7 cellular contexts compared by ENCODE assay signal in the genomic region with DNA sequence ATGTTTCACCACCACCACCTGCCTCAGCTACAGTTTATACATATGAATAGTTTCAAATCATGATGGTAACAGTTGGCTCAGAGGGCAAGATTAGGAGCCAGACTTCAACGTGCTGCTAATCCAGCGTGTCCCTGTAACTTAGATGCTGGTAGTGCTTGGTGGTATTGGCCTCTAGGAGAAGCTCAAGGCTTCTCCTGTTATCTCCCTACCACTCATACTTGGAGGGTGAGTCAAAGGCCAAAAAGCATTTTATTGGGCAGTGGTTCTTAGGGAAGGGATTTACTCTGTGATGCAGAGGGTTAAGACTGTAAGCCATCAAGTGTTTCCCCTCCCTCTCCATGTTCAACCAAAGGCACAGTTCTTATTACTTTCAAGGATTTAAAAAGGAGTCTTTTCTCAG.
A peak's percentile ranks its signal among the peaks of the same experiment; 100 is the strongest.
DNase-seq lines count a peak whose midpoint lies in the region; ATAC-seq, FAIRE-seq and TF ChIP-seq lines count a peak whose summit lies in the region.
"Not testable (repeated sequence)": the region's sequence is repeated elsewhere in the genome, so short reads cannot be mapped to it uniquely, and the experiment has no call there.

No MANE protein-coding gene starts in this region.

- not testable (repeated sequence) for H3K36me3 Mint-ChIP-seq in astrocyte (ENCODE audit: low read depth, unreplicated experiment)

- not testable (repeated sequence) for H3K27ac ChIP-seq in A549; HCT116 (ENCODE audit: low read depth, low read length); PC-3 (ENCODE audit: low read length); astrocyte (ENCODE audit: low read depth, low read length); foreskin keratinocyte

- H3K4me3 Mint-ChIP-seq in astrocyte (ENCODE audit: unreplicated experiment) = not testable (repeated sequence)

- RAD21 ChIA-PET in HCT116 (lab: Charles Lee; ENCODE audit: low non-redundant PET in 1 of 2, low total read pairs in 2 of 2, uncharacterized antibody in 2 of 2, unreplicated experiment in 2 of 2) = not testable (repeated sequence)

- not testable (repeated sequence) for H3F3A ChIP-seq in PC-3 (ENCODE audit: low read length, unreplicated experiment)

- peak; percentile 34 to 80; a peak in 5 of 6 replicates for ATAC-seq in A549
- ATAC-seq in HCT116 = peak; percentile 75
- ATAC-seq in PC-3 = peak; percentile 83
- peak; percentile 35 for ATAC-seq in foreskin keratinocyte

- POLR2A ChIA-PET in A549 (lab: Yijun Ruan, JAX); HCT116 (lab: Charles Lee); PC-3 (lab: Charles Lee; ENCODE audit: unreplicated experiment): not testable (repeated sequence)

- no CpG with 5 or more reads among the region's 2 CpGs for WGBS in A549 (ENCODE audit: missing lambda C conversion rate)

- not testable (repeated sequence) for H3K36me3 ChIP-seq in HCT116 (ENCODE audit: control insufficient read depth in 1 of 2, insufficient read depth in 2 of 2, low read length in 2 of 2); PC-3 (ENCODE audit: low read depth, low read length); astrocyte (ENCODE audit: insufficient read depth, low read length)

- FAIRE-seq in A549 (lab: Jason Lieb, UNC) = not testable (repeated sequence)
- FAIRE-seq in GM19239 (lab: Jason Lieb, UNC) (peak; percentile 86), astrocyte (lab: Jason Lieb, UNC) (peak; percentile 99), urothelium cell line (lab: Jason Lieb, UNC) (peak; percentile 98)

- H3K4me2 ChIP-seq in A549; HCT116 (ENCODE audit: low read length); PC-3 (ENCODE audit: low read length); astrocyte (ENCODE audit: low read length): not testable (repeated sequence)

- not testable (repeated sequence) for H3K27me3 ChIP-seq in HCT116 (ENCODE audit: insufficient read depth, low read length); PC-3 (ENCODE audit: low read length); astrocyte (ENCODE audit: insufficient read depth, low read length); foreskin keratinocyte

- not testable (repeated sequence) for H3K4me1 Mint-ChIP-seq in astrocyte (ENCODE audit: low read depth, unreplicated experiment)

- not testable (repeated sequence) for H3K9me3 Mint-ChIP-seq in astrocyte (ENCODE audit: unreplicated experiment)

- not testable (repeated sequence) for H4K20me1 ChIP-seq in HCT116 (ENCODE audit: insufficient read depth); PC-3 (ENCODE audit: low read length); astrocyte (ENCODE audit: insufficient read depth, low read length)

- intact Hi-C loops in HCT116 (cut with micrococcal nuclease); PC-3 (cut with micrococcal nuclease): not testable (repeated sequence)

- not testable (repeated sequence) for TF ChIP-seq RAD21 in A549 (conservative IDR thresholded peaks at IDR 0.05 in 1 of 2, IDR thresholded peaks at IDR 0.05 in 1 of 2); HCT116 (IDR thresholded peaks at IDR 0.05; ENCODE audit: low read depth)

- H2AFZ ChIP-seq in HCT116 (ENCODE audit: low read depth, low read length, poor library complexity, severe bottlenecking); PC-3 (ENCODE audit: low read length); astrocyte (ENCODE audit: low read depth, low read length): not testable (repeated sequence)

- not testable (repeated sequence) for TF ChIP-seq EP300 in A549 (IDR thresholded peaks at IDR 0.05)

- BruUV-seq in HCT116 (replicated peaks; lab: Mats Ljungman, UMichigan); PC-3 (replicated peaks; lab: Mats Ljungman, UMichigan): not testable (repeated sequence)

- not testable (repeated sequence) for H3K9me3 ChIP-seq in A549; HCT116 (ENCODE audit: control insufficient read depth in 1 of 2, insufficient read depth in 1 of 2, low read depth in 1 of 2, low read length in 2 of 2); PC-3 (ENCODE audit: low read length); astrocyte (ENCODE audit: insufficient read depth, low read depth, low read length)

- not testable (repeated sequence) for H3K4me3 ChIP-seq in A549; HCT116 (replicated peaks in 1 of 2; ENCODE audit: low read depth in 1 of 2, low read length in 2 of 2); PC-3 (ENCODE audit: low read length); astrocyte (ENCODE audit: insufficient read depth, low read depth, low read length)

- DNase-seq in A549 (ENCODE audit: low read depth in 1 of 2, low spot score in 1 of 2); GM19239 (ENCODE audit: insufficient read length, low spot score); HCT116 (ENCODE audit: low read depth, low spot score); PC-3; astrocyte (ENCODE audit: low read depth); foreskin keratinocyte; urothelium cell line (ENCODE audit: low spot score): not testable (repeated sequence)

- H3K79me2 ChIP-seq in HCT116 (ENCODE audit: insufficient read depth, low read length); PC-3 (ENCODE audit: low read length); astrocyte (ENCODE audit: insufficient read depth, low read length): not testable (repeated sequence)

- not testable (repeated sequence) for H3K4me1 ChIP-seq in A549; HCT116 (ENCODE audit: control insufficient read depth in 1 of 2, insufficient read depth in 2 of 2, low read length in 2 of 2); PC-3 (ENCODE audit: insufficient read depth, low read length); astrocyte (ENCODE audit: insufficient read depth, low read length); foreskin keratinocyte

- not testable (repeated sequence) for H3K27me3 Mint-ChIP-seq in astrocyte (ENCODE audit: low read depth, unreplicated experiment)

- H3K9me2 ChIP-seq in HCT116 (ENCODE audit: insufficient read depth); PC-3 (replicated peaks; ENCODE audit: low read length): not testable (repeated sequence)

- not testable (repeated sequence) for H3K9ac ChIP-seq in HCT116 (ENCODE audit: low read length); PC-3 (ENCODE audit: low read length); astrocyte (ENCODE audit: low read length)

- not testable (repeated sequence) for H3K27ac Mint-ChIP-seq in astrocyte (ENCODE audit: unreplicated experiment)

- TF ChIP-seq CTCF in A549 (IDR thresholded peaks at IDR 0.05); HCT116 (IDR thresholded peaks at IDR 0.05 in 2 of 3, conservative IDR thresholded peaks at IDR 0.05 in 1 of 3; ENCODE audit: borderline replicate concordance in 1 of 3, insufficient read depth in 1 of 3, low read depth in 2 of 3, low read length in 2 of 3); PC-3 (conservative IDR thresholded peaks at IDR 0.05; ENCODE audit: low read depth, low read length); astrocyte (IDR thresholded peaks at IDR 0.05; ENCODE audit: insufficient read depth, low read depth, low read length); foreskin keratinocyte (conservative IDR thresholded peaks at IDR 0.05): not testable (repeated sequence)

- CTCF ChIA-PET in A549 (lab: Yijun Ruan, JAX); HCT116 (lab: Charles Lee); PC-3 (lab: Charles Lee): not testable (repeated sequence)

- TF ChIP-seq POLR2A in A549 (IDR thresholded peaks at IDR 0.05; ENCODE audit: low read length); HCT116 (IDR thresholded peaks at IDR 0.05; ENCODE audit: borderline replicate concordance, extremely low read depth, insufficient read depth, insufficient read length): not testable (repeated sequence)
